ENCODE assay signal across 8 cellular contexts in the genomic region with DNA sequence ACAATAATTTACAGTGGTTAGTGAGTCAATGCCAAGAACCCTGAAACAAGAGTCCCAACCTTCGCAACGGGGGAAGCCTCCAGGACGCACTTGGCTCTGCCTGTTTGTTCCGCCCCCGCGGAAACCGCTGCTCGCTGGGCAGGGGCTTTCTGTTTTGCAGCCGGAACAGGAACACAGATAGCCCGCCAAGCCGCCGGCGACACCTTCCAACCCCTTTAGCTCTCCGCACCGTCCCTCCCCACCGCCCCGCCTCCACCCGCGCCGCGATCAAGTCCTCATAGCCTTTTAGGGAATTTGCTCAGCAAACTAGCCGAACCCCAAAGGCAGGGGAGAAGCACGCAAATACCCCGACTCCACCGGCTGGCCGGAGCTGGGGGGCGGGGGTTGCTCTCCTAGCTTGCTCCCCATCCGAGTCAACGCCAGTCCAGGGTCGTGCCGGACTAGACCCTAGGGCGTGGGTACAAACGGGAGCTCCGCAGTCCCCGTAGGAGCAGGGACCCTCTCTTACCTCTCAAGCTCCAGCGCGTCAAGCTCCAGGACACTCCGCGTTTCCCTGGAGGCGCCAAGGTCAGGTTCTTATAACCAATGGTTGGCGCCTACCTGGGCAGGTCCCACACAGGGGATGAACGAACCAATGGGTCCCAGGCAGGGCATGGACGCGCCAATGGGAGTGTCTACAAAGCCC. TPM values are rescaled to one million over a fixed set of nuclear protein-coding genes. Genes with fewer than 3 reads are reported as not detected.
DNase-seq lines count a peak whose midpoint lies in the region; ATAC-seq and TF ChIP-seq lines count a peak whose summit lies in the region.

Gene SLFN13, minus strand, starts transcription at position 553 of the 685 bp plus-strand sequence. CDS start 3,086 bp downstream, outside the sequence.

- peak; percentile 81 for DNase-seq in GM10266 (ENCODE audit: extremely low spot score)
- peak; percentile 73 to 80 for DNase-seq in NCI-H1930 (lab: John Stamatoyannopoulos, UW)
- DNase-seq in activated CD4-positive, alpha-beta T cell treated with anti-CD3 and anti-CD28 coated beads for 4 hours = peak; percentile 76 to 84
- peak; percentile 34 to 62 for DNase-seq in dermis microvascular lymphatic vessel endothelial cell (ENCODE audit: low read depth in 2 of 2)
- DNase-seq in medulla oblongata (ENCODE audit: extremely low spot score) = peak; percentile 35
- DNase-seq in stimulated activated CD8-positive, alpha-beta memory T cell treated with anti-CD3 and anti-CD28 coated beads, Interleukin-15, amount 100 ng/mL, for 1 hour (ENCODE audit: low read depth) = peak; percentile 67
- DNase-seq in NCI-H524 (lab: John Stamatoyannopoulos, UW) = no peak

- no peak for TF ChIP-seq CTCF in GM10266 (IDR thresholded peaks at IDR 0.05; ENCODE audit: control insufficient read depth, insufficient read depth, low read depth, missing control alignments)

- ATAC-seq in HG02610 (IDR thresholded peaks at IDR 0.05; ENCODE audit: unreplicated experiment) = peak; percentile 75

RNA-seq across cellular contexts. Expression of gene SLFN13, which starts in this region (rescaled TPM):
- total RNA-seq in dermis microvascular lymphatic vessel endothelial cell = 2.7 and 3.2 TPM in 2 replicates

Comparison
In these comparisons a context has a peak if more than half of its experiments do, and no peak if none do; other contexts are left out.
1. DNase-seq: peak in GM10266 (single experiment), NCI-H1930 (2 of 2), activated CD4-positive, alpha-beta T cell treated with anti-CD3 and anti-CD28 coated beads for 4 hours (2 of 2), dermis microvascular lymphatic vessel endothelial cell (2 of 2), medulla oblongata (single experiment) and stimulated activated CD8-positive, alpha-beta memory T cell treated with anti-CD3 and anti-CD28 coated beads, Interleukin-15, amount 100 ng/mL, for 1 hour (single experiment); none in NCI-H524 (0 of 2).